ENCODE assay signal across 9 cellular contexts in genomic region chr1:147515046-147515869, GRCh38. TPM values are rescaled to one million over a fixed set of nuclear protein-coding genes. Genes with fewer than 3 reads are reported as not detected.
A peak's percentile ranks its signal among the peaks of the same experiment; 100 is the strongest.
DNase-seq lines count a peak whose midpoint lies in the region; ATAC-seq and TF ChIP-seq lines count a peak whose summit lies in the region.
"Had no signal": no experiment of that assay in that cellular context is flagged by ENCODE, and none has a peak within 500 bp of the region (broad histone marks: within the 10 kb centered on the region; RNA-seq: fewer than 3 reads in every experiment).

No MANE protein-coding gene starts in this region.

- H3K36me3 Mint-ChIP-seq in WTC11: peaks cover 10% of the 10 kb centered on the region
- H3K36me3 Mint-ChIP-seq: activated naive CD4-positive, alpha-beta T cell treated with anti-CD3 and anti-CD28 coated beads, Interleukin-2, amount 50 U/mL, for 24 hours had no signal

- POLR2A ChIA-PET in WTC11 (lab: Charles Lee): interaction anchor here (1.9 kb wide), 1 partner anchor 26 kb away, joined by 4 read pairs; the partner anchor contains the start of gene BCL9

- CTCF ChIA-PET in WTC11 (lab: Charles Lee): interaction anchor here (0.6 to 2.3 kb wide), 9 partner anchors 15 to 130 kb away, joined by 3 to 11 read pairs (median 4); partner anchors contain the start of gene BCL9

- H3K27ac Mint-ChIP-seq in WTC11: no peak overlapping the region

- DNase-seq in COLO829 (ENCODE audit: low spot score): peak; percentile 59
- peak; percentile 84 for DNase-seq in M059J (ENCODE audit: low read depth)
- DNase-seq in WTC11 (ENCODE audit: low spot score): no peak
- DNase-seq in iPS-NIHi7 (ENCODE audit: extremely low spot score): peak; percentile 69
- DNase-seq in AG08395 (ENCODE audit: low spot score): no peak
- no peak for DNase-seq in stimulated activated CD4-positive, alpha-beta T cell treated with anti-CD3 and anti-CD28 coated beads, Interleukin-1b, Interleukin-23, amount 100 ng/mL, for 48 hours

- H3K27me3 Mint-ChIP-seq in WTC11 (ENCODE audit: low read depth): peaks cover 3% of the 10 kb centered on the region; the same call in 1 of the 2 replicates
- H3K27me3 Mint-ChIP-seq: activated naive CD4-positive, alpha-beta T cell treated with anti-CD3 and anti-CD28 coated beads, Interleukin-2, amount 50 U/mL, for 24 hours had no signal

- H3K4me3 Mint-ChIP-seq in WTC11: no peak overlapping the region
- H3K4me3 Mint-ChIP-seq: activated naive CD4-positive, alpha-beta T cell treated with anti-CD3 and anti-CD28 coated beads, Interleukin-2, amount 50 U/mL, for 24 hours had no signal

- peak; percentile 95 for ATAC-seq in WTC11
- no peak for ATAC-seq in GM21576 (IDR thresholded peaks at IDR 0.05; ENCODE audit: unreplicated experiment)
- ATAC-seq in GM18873 (IDR thresholded peaks at IDR 0.05; ENCODE audit: low FRiP score, unreplicated experiment): no peak

- peaks cover 22% of the 10 kb centered on the region for H3K4me1 Mint-ChIP-seq in WTC11

- no peak for TF ChIP-seq CTCF in WTC11 (IDR thresholded peaks at IDR 0.05)

- peaks cover 20% of the 10 kb centered on the region for H3K9me3 Mint-ChIP-seq in WTC11

TF ChIP-seq in WTC11, 78 proteins besides CTCF, POLR2A, EP300 and RAD21:
- TF ChIP-seq FOXP1 (CRISPR knock-in tag; IDR thresholded peaks at IDR 0.05; ENCODE audit: borderline replicate concordance) (no peak), ZNF317 (CRISPR knock-in tag; IDR thresholded peaks at IDR 0.05; ENCODE audit: borderline replicate concordance, low read depth) (no peak), JAZF1 (CRISPR knock-in tag; IDR thresholded peaks at IDR 0.05) (no peak), EMX1 (CRISPR knock-in tag; IDR thresholded peaks at IDR 0.05) (no peak), GRHL2 (CRISPR knock-in tag; IDR thresholded peaks at IDR 0.05; ENCODE audit: insufficient replicate concordance, severe bottlenecking) (no peak), RORB (CRISPR knock-in tag; IDR thresholded peaks at IDR 0.05) (no peak), AFF4 (CRISPR knock-in tag; IDR thresholded peaks at IDR 0.05; ENCODE audit: borderline replicate concordance) (no peak), NFYB (CRISPR knock-in tag; conservative IDR thresholded peaks at IDR 0.05; ENCODE audit: low read depth) (no peak), ZNF219 (CRISPR knock-in tag; IDR thresholded peaks at IDR 0.05; ENCODE audit: borderline replicate concordance) (no peak), MYBL2 (CRISPR knock-in tag; IDR thresholded peaks at IDR 0.05) (no peak), ATF3 (CRISPR knock-in tag; conservative IDR thresholded peaks at IDR 0.05) (no peak)

RNA-seq across cellular contexts. Expression of gene BCL9, which starts 26.0 kb away (rescaled TPM):
- total RNA-seq in M059J (2014; rRNA removed; shearing (Covaris generic)): 8.8 and 18.1 TPM in 2 replicates
- 55.5 to 60.3 TPM (median 59.5 TPM) in 3 replicates for total RNA-seq in WTC11 (2021)

Comparison
In these comparisons a context has a peak if more than half of its experiments do, and no peak if none do; other contexts are left out.
1. DNase-seq: peak in COLO829 (single experiment), M059J (single experiment) and iPS-NIHi7 (single experiment); none in WTC11 (single experiment), AG08395 (single experiment) and stimulated activated CD4-positive, alpha-beta T cell treated with anti-CD3 and anti-CD28 coated beads, Interleukin-1b, Interleukin-23, amount 100 ng/mL, for 48 hours (single experiment).